1 cellular context compared by ENCODE assay signal in the genomic region with DNA sequence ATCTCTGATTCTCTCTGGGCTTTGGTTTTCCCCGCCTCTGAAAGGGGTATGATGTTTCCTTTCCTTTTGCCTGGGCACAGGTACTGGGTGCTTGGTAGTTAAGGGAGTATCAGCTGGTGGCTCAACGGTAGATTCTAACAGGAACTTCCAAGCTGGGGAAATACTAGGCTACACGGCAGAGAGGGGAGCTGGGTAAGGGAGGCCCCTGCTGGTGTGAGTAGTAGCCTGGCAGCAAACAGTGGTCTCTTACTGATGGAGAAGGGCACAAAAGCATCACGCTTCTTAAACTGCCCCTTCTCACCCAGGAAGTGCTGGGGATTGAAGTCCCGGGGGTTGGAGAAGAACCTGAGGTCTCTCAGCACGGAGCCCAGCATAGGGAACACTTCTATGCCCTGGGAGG.
TF ChIP-seq lines count a peak whose summit lies in the region.

No MANE protein-coding gene starts in this region.

TF ChIP-seq in K562, 482 proteins besides CTCF, POLR2A, EP300 and RAD21 (continued from another document):
- no peak for TF ChIP-seq NKRF (IDR thresholded peaks at IDR 0.05; ENCODE audit: borderline replicate concordance)
